Comparison of ENCODE assay signal across 10 cellular contexts in the genomic region with DNA sequence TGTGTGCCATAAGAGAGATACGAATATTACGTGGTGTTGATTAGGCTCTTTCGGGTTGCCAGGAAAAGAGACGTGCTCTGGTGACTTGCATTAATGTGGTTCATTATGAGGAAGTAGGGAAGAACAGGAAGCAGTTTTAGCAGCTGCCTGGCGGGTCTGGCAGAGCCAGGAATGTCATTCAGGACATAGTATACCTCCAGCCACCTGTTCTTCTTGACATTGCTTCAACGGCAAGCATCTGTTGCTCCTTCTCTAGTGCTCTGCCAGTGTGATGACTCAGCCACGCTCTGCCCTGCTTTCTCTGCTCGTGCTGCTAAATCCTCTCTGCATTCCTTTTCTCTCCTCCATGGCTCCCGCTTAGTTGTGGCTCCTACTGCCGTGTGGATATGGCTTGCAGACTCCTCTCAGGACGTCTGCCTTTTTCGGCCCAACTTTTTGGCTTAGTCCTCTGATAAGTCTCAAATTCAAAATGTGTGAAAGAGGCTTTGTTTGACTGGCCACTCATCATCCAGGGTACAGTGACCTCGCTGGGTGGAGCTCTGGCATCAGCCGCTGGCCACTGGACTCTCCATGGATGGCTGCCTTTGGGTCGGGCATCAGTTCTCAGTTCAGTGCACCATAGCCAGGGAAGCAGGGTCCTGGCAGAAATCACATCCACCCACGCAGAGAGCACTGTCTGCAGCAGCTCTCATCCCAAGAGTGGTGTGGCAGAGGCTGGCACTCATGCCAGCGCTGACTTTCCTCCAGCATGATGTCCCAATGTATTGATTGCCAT.
DNase-seq lines count a peak whose midpoint lies in the region; ATAC-seq, FAIRE-seq and TF ChIP-seq lines count a peak whose summit lies in the region.
"Had no signal": no experiment of that assay in that cellular context is flagged by ENCODE, and none has a peak within 500 bp of the region (broad histone marks: within the 10 kb centered on the region; RNA-seq: fewer than 3 reads in every experiment).

No MANE protein-coding gene starts in this region.

- no peak for TF ChIP-seq EP300 in K562 (IDR thresholded peaks at IDR 0.05; ENCODE audit: low read length)

- CTCF ChIA-PET in K562 (lab: Yijun Ruan, JAX; ENCODE audit: low intra/inter-chr PET ratio) (no interaction called here), OCI-LY7 (lab: Charles Lee; ENCODE audit: unreplicated experiment) (no interaction called here)

- ATAC-seq in K562: no peak
- peak; percentile 85 for ATAC-seq in mucosa of descending colon
- no peak for ATAC-seq in HG03432 (IDR thresholded peaks at IDR 0.05; ENCODE audit: unreplicated experiment)
- no peak for ATAC-seq in GM18511 (IDR thresholded peaks at IDR 0.05; ENCODE audit: unreplicated experiment)

- H3K79me2 ChIP-seq in K562 (ENCODE audit: control insufficient read depth, insufficient read depth, low read length) (no peaks in the 10 kb centered on the region), OCI-LY7 (ENCODE audit: insufficient read depth, low read depth, low read length) (no peaks in the 10 kb centered on the region)

- BruUV-seq in K562 (replicated peaks; lab: Mats Ljungman, UMichigan) (no TSS peak), OCI-LY7 (replicated peaks; lab: Mats Ljungman, UMichigan) (no TSS peak)

- WGBS in K562 (ENCODE audit: insufficient coverage, low coverage, missing lambda C conversion rate): 56% methylated on average over 17 of the region's 17 CpGs

- H3K27ac ChIP-seq in K562 (ENCODE audit: extremely low read depth, low read depth, low read length) (no peak overlapping the region), OCI-LY7 (ENCODE audit: low read depth, low read length, poor library complexity, severe bottlenecking) (no peak overlapping the region)

- H3K36me3 ChIP-seq in K562 (ENCODE audit: control insufficient read depth, insufficient read depth, low read length) (no peaks in the 10 kb centered on the region), mucosa of descending colon (ENCODE audit: low read depth) (no peaks in the 10 kb centered on the region), OCI-LY7 (ENCODE audit: insufficient read depth, low read length) (no peaks in the 10 kb centered on the region)

- TF ChIP-seq CTCF in NB4 (IDR thresholded peaks at IDR 0.05; ENCODE audit: low read depth, low read length) (no peak), K562 (IDR thresholded peaks at IDR 0.05 in 2 of 3, conservative IDR thresholded peaks at IDR 0.05 in 1 of 3; ENCODE audit: insufficient read depth in 2 of 3, low read depth in 1 of 3, low read length in 3 of 3) (no peak), mucosa of descending colon (IDR thresholded peaks at IDR 0.05) (no peak), OCI-LY7 (conservative IDR thresholded peaks at IDR 0.05; ENCODE audit: low read length) (no peak)

- H3K4me1 ChIP-seq in K562 (replicated peaks in 1 of 2; ENCODE audit: control insufficient read depth in 2 of 2, insufficient read depth in 2 of 2, low read length in 2 of 2) (no peaks in the 10 kb centered on the region; a peak in 1 of 5 replicates), mucosa of descending colon (ENCODE audit: low read depth) (peaks cover 34% of the 10 kb centered on the region), OCI-LY7 (ENCODE audit: insufficient read depth, low read length, poor library complexity, severe bottlenecking) (no peaks in the 10 kb centered on the region)

- DNase-seq in AG20443 (ENCODE audit: low spot score) (peak; percentile 38), NB4 (ENCODE audit: low read depth) (peak; percentile 17), K562 (ENCODE audit: extremely low read depth in 1 of 4, low spot score in 3 of 4) (no peak), mucosa of descending colon (peak; percentile 49 to 68 (median 67)), OCI-LY7 (ENCODE audit: low spot score) (no peak), T-helper 1 cell (no peak)
- DNase-seq: naive B cell, trophoblast cell had no signal

- H2AFZ ChIP-seq in K562 (ENCODE audit: low read depth, low read length) (0 out of 2 replicates have a peak overlapping the region, but pooled peaks have one; percentile 27), OCI-LY7 (ENCODE audit: low read length) (no peak overlapping the region)

- no peaks in the 10 kb centered on the region for H3K9me1 ChIP-seq in K562 (ENCODE audit: control insufficient read depth, insufficient read depth, low read length)

- TF ChIP-seq RAD21 in K562 (CRISPR knock-in tag; conservative IDR thresholded peaks at IDR 0.05 in 1 of 2, IDR thresholded peaks at IDR 0.05 in 1 of 2): no peak

- TF ChIP-seq POLR2A in NB4 (IDR thresholded peaks at IDR 0.05; ENCODE audit: extremely low read depth, insufficient read length) (no peak), K562 (conservative IDR thresholded peaks at IDR 0.05) (no peak)

- POLR2A ChIA-PET in K562 (lab: Yijun Ruan, JAX) (no interaction called here), OCI-LY7 (lab: Charles Lee) (no interaction called here)

- no peak overlapping the region for H3K9ac ChIP-seq in K562 (ENCODE audit: insufficient read depth in 1 of 2, low read depth in 2 of 2, low read length in 2 of 2)

- no peak overlapping the region for H3K4me3 ChIP-seq in NB4 (ENCODE audit: low read depth, low read length)
- H3K4me3 ChIP-seq in K562: no peak overlapping the region
- no peak overlapping the region for H3K4me3 ChIP-seq in mucosa of descending colon
- H3K4me3 ChIP-seq in OCI-LY7 (ENCODE audit: low read depth, low read length, poor library complexity, severe bottlenecking): no peak overlapping the region

- H4K20me1 ChIP-seq in K562 (replicated peaks; ENCODE audit: control insufficient read depth, insufficient read depth, low read length): no peaks in the 10 kb centered on the region
- H4K20me1 ChIP-seq in OCI-LY7 (ENCODE audit: insufficient read depth, low read length): no peaks in the 10 kb centered on the region

- H3K9me3 ChIP-seq in K562 (replicated peaks; ENCODE audit: control insufficient read depth, insufficient read depth, low read depth, low read length) (no peaks in the 10 kb centered on the region), mucosa of descending colon (no peaks in the 10 kb centered on the region), OCI-LY7 (ENCODE audit: low read length) (no peaks in the 10 kb centered on the region)

- no peak for FAIRE-seq in K562 (lab: Jason Lieb, UNC)

- intact Hi-C loops in K562 (cut with micrococcal nuclease): no loop called here
- intact Hi-C loops in mucosa of descending colon (cut with DNase I, micrococcal nuclease): loop anchor here in 1 of 2 donors (10.0 kb wide), 1 partner anchor 250 kb away; no protein-coding TSS in a partner anchor
- intact Hi-C loops in OCI-LY7 (cut with micrococcal nuclease; ENCODE audit: unreplicated experiment): no loop called here

- no peak overlapping the region for H3K4me2 ChIP-seq in K562 (ENCODE audit: insufficient read depth, low read length)
- no peak overlapping the region for H3K4me2 ChIP-seq in OCI-LY7 (ENCODE audit: low read length)

- in situ Hi-C loops in K562 (cut with MboI): no loop called here

- no peaks in the 10 kb centered on the region for H3K27me3 ChIP-seq in K562 (ENCODE audit: control insufficient read depth in 2 of 2, insufficient read depth in 2 of 2, low read length in 2 of 2)

- no peaks in the 10 kb centered on the region for H3K9me2 ChIP-seq in OCI-LY7 (ENCODE audit: insufficient read depth, low read length)

TF ChIP-seq in K562, 482 proteins besides CTCF, POLR2A, EP300 and RAD21:
- TF ChIP-seq MEIS2 (IDR thresholded peaks at IDR 0.05; ENCODE audit: partially characterized antibody) (no peak), CREBBP (IDR thresholded peaks at IDR 0.05; ENCODE audit: low read depth, low read length) (no peak), GABPA (tag; conservative IDR thresholded peaks at IDR 0.05; ENCODE audit: low read depth) (no peak), GTF2A2 (tag; IDR thresholded peaks at IDR 0.05) (no peak), ZNF408 (CRISPR knock-in tag; IDR thresholded peaks at IDR 0.05; ENCODE audit: low read depth) (no peak), HNRNPK (IDR thresholded peaks at IDR 0.05; ENCODE audit: low read depth, low read length, poor library complexity, severe bottlenecking) (no peak)
- TF ChIP-seq, protein P1, sequence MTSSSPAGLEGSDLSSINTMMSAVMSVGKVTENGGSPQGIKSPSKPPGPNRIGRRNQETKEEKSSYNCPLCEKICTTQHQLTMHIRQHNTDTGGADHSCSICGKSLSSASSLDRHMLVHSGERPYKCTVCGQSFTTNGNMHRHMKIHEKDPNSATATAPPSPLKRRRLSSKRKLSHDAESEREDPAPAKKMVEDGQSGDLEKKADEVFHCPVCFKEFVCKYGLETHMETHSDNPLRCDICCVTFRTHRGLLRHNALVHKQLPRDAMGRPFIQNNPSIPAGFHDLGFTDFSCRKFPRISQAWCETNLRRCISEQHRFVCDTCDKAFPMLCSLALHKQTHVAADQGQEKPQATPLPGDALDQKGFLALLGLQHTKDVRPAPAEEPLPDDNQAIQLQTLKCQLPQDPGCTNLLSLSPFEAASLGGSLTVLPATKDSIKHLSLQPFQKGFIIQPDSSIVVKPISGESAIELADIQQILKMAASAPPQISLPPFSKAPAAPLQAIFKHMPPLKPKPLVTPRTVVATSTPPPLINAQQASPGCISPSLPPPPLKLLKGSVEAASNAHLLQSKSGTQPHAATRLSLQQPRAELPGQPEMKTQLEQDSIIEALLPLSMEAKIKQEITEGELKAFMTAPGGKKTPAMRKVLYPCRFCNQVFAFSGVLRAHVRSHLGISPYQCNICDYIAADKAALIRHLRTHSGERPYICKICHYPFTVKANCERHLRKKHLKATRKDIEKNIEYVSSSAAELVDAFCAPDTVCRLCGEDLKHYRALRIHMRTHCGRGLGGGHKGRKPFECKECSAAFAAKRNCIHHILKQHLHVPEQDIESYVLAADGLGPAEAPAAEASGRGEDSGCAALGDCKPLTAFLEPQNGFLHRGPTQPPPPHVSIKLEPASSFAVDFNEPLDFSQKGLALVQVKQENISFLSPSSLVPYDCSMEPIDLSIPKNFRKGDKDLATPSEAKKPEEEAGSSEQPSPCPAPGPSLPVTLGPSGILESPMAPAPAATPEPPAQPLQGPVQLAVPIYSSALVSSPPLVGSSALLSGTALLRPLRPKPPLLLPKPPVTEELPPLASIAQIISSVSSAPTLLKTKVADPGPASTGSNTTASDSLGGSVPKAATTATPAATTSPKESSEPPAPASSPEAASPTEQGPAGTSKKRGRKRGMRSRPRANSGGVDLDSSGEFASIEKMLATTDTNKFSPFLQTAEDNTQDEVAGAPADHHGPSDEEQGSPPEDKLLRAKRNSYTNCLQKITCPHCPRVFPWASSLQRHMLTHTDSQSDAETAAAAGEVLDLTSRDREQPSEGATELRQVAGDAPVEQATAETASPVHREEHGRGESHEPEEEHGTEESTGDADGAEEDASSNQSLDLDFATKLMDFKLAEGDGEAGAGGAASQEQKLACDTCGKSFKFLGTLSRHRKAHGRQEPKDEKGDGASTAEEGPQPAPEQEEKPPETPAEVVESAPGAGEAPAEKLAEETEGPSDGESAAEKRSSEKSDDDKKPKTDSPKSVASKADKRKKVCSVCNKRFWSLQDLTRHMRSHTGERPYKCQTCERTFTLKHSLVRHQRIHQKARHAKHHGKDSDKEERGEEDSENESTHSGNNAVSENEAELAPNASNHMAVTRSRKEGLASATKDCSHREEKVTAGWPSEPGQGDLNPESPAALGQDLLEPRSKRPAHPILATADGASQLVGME (CRISPR knock-in tag; IDR thresholded peaks at IDR 0.05): no peak

Comparison
In these comparisons a context has a peak if more than half of its experiments do, and no peak if none do; other contexts are left out.
1. DNase-seq: peak in AG20443 (single experiment), NB4 (single experiment) and mucosa of descending colon (3 of 3); none in K562 (0 of 4), OCI-LY7 (single experiment) and T-helper 1 cell (0 of 5).